ENCODE assay signal across 25 cellular contexts in the genomic region with DNA sequence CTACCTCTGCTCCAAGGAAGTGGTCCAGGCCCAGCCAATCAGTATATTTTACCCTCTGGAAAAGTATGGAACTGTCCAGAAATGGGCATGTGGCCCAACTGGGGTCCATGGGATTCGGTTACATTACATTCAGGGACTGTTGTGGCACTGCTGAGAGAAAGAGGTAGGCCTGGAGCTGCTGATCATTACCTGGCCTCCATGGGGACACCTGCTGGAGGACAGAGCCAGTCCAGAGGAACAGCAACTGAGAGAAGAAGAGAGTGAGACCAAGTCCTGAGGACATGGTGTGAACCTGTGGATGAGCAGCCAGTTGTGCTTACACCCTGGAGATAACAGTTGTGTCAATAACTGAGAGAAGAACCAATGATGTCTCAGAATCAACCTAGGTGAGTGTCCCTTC. TPM values are rescaled to one million over a fixed set of nuclear protein-coding genes. Genes with fewer than 3 reads are reported as not detected.
DNase-seq lines count a peak whose midpoint lies in the region; ATAC-seq and TF ChIP-seq lines count a peak whose summit lies in the region.
"Had no signal": no experiment of that assay in that cellular context is flagged by ENCODE, and none has a peak within 500 bp of the region (broad histone marks: within the 10 kb centered on the region; RNA-seq: fewer than 3 reads in every experiment).

No MANE protein-coding gene starts in this region.

- DNase-seq in PC-3 (no peak), iPS-NIHi7 (ENCODE audit: extremely low spot score) (peak; percentile 25), NCI-H2196 (lab: John Stamatoyannopoulos, UW; ENCODE audit: unreplicated experiment) (no peak), DMS153 (lab: John Stamatoyannopoulos, UW) (no peak)
- DNase-seq: activated CD4-positive, alpha-beta T cell treated with anti-CD3 and anti-CD28 coated beads, Interleukin-2, amount 10 ng/mL, durations not matched to agents 24 days and 14 days; activated effector memory CD4-positive, alpha-beta T cell treated with anti-CD3 and anti-CD28 coated beads, Interleukin-2, amount 50 U/mL, for 16 hours; adrenal gland; CD4-positive, alpha-beta memory T cell; dorsolateral prefrontal cortex; erythroblast; GOT3; midbrain; NCI-H146; NCI-H226; Peyer's patch; SK-N-SH; stimulated activated CD4-positive, alpha-beta T cell treated with anti-CD3 and anti-CD28 coated beads, Interleukin-4, amount 100 ng/mL, for 24 hours; substantia nigra; T1000 had no signal

- H3K9me3 ChIP-seq in PC-3 (ENCODE audit: low read length) = no peaks in the 10 kb centered on the region
- H3K9me3 ChIP-seq: adrenal gland, Peyer's patch, prostate gland, SK-N-SH had no signal

- no TSS peak for BruUV-seq in PC-3 (replicated peaks; lab: Mats Ljungman, UMichigan)

- H4K20me1 ChIP-seq in PC-3 (ENCODE audit: low read length) = no peaks in the 10 kb centered on the region

- no peaks in the 10 kb centered on the region for H3F3A ChIP-seq in PC-3 (ENCODE audit: low read length, unreplicated experiment)

- no peaks in the 10 kb centered on the region for H3K9me2 ChIP-seq in PC-3 (replicated peaks; ENCODE audit: low read length)
- H3K9me2 ChIP-seq: SK-N-SH had no signal

- H3K27ac ChIP-seq in C4-2B (no peak overlapping the region), PC-3 (ENCODE audit: low read length) (no peak overlapping the region)
- H3K27ac ChIP-seq: adrenal gland, dorsolateral prefrontal cortex, Peyer's patch, prostate gland, skin epidermis had no signal

- no peak overlapping the region for H3K4me2 ChIP-seq in PC-3 (ENCODE audit: low read length)
- H3K4me2 ChIP-seq: SK-N-SH had no signal

- no peaks in the 10 kb centered on the region for H3K79me2 ChIP-seq in PC-3 (ENCODE audit: low read length)

- H3K27me3 ChIP-seq in PC-3 (ENCODE audit: low read length) = no peaks in the 10 kb centered on the region
- H3K27me3 ChIP-seq: adrenal gland, dorsolateral prefrontal cortex, Peyer's patch had no signal

- POLR2A ChIA-PET in PC-3 (lab: Charles Lee; ENCODE audit: unreplicated experiment) = no interaction called here

- ATAC-seq in PC-3 (peak; percentile 27; the same call in 1 of the 2 replicates), HG03095 (IDR thresholded peaks at IDR 0.05; ENCODE audit: unreplicated experiment) (no peak)

- CTCF ChIA-PET in PC-3 (lab: Charles Lee) = no interaction called here

- H3K36me3 ChIP-seq in PC-3 (ENCODE audit: low read depth, low read length) = no peaks in the 10 kb centered on the region
- H3K36me3 ChIP-seq: adrenal gland, Peyer's patch, prostate gland had no signal

- H3K4me1 ChIP-seq in PC-3 (ENCODE audit: insufficient read depth, low read length) = no peaks in the 10 kb centered on the region
- H3K4me1 ChIP-seq: adrenal gland, Peyer's patch, prostate gland had no signal

- H3K4me3 ChIP-seq in GM12875 (ENCODE audit: low read depth, low read length) = no peak overlapping the region
- H3K4me3 ChIP-seq in PC-3 (ENCODE audit: low read length) = no peak overlapping the region
- H3K4me3 ChIP-seq: adrenal gland, dorsolateral prefrontal cortex, Peyer's patch, prostate gland, skin epidermis had no signal

- intact Hi-C loops in PC-3 (cut with micrococcal nuclease) = no loop called here

- peak; percentile 11; the same call in 1 of the 2 replicates for TF ChIP-seq CTCF in C4-2B (conservative IDR thresholded peaks at IDR 0.05)
- TF ChIP-seq CTCF in GM12875 (IDR thresholded peaks at IDR 0.05; ENCODE audit: borderline replicate concordance, insufficient read depth, low read depth, low read length) = peak; percentile 8; the same call in 1 of the 2 replicates
- no peak; the same call in 1 of the 2 replicates for TF ChIP-seq CTCF in PC-3 (conservative IDR thresholded peaks at IDR 0.05; ENCODE audit: low read depth, low read length)

- H3K9ac ChIP-seq in PC-3 (ENCODE audit: low read length) = no peak overlapping the region
- H3K9ac ChIP-seq: SK-N-SH had no signal

- no peak overlapping the region for H2AFZ ChIP-seq in PC-3 (ENCODE audit: low read length)

RNA-seq across cellular contexts. Expression of gene HMHB1, which starts 48.2 kb away (rescaled TPM):
- not detected in 2 replicates for total RNA-seq in PC-3 (2014; rRNA removed)
- total RNA-seq: activated CD4-positive, alpha-beta T cell treated with anti-CD3 and anti-CD28 coated beads, Interleukin-2, amount 10 ng/mL, durations not matched to agents 24 days and 14 days; adrenal gland; CD4-positive, alpha-beta memory T cell; dorsolateral prefrontal cortex; frontal cortex; Peyer's patch; prostate gland had no signal
